Comparison of ENCODE assay signal across 20 cellular contexts in genomic region chr6:86706449-86706848, GRCh38.
DNase-seq lines count a peak whose midpoint lies in the region; ATAC-seq and TF ChIP-seq lines count a peak whose summit lies in the region.
"Had no signal": no experiment of that assay in that cellular context is flagged by ENCODE, and none has a peak within 500 bp of the region (broad histone marks: within the 10 kb centered on the region; RNA-seq: fewer than 3 reads in every experiment).

No MANE protein-coding gene starts in this region.

- no peaks in the 10 kb centered on the region for H3K9me3 ChIP-seq in A673 (ENCODE audit: low read depth, low read length, poor library complexity, severe bottlenecking)
- no peaks in the 10 kb centered on the region for H3K9me3 ChIP-seq in WERI-Rb-1 (ENCODE audit: severe bottlenecking)
- H3K9me3 ChIP-seq: MG63, neutrophil, SJSA1, upper lobe of right lung had no signal

- no TSS peak for BruUV-seq in A673 (replicated peaks; lab: Mats Ljungman, UMichigan)

- H3K36me3 ChIP-seq in A673 (ENCODE audit: insufficient read depth, low read length, poor library complexity, severe bottlenecking) (no peaks in the 10 kb centered on the region), WERI-Rb-1 (no peaks in the 10 kb centered on the region)
- H3K36me3 ChIP-seq: left ventricle myocardium inferior, MG63, neutrophil, SJSA1, spleen, upper lobe of right lung had no signal

- no peaks in the 10 kb centered on the region for H3K27me3 ChIP-seq in A673 (replicated peaks; ENCODE audit: insufficient read depth, low read depth, low read length, poor library complexity)
- peaks cover 3% of the 10 kb centered on the region for H3K27me3 ChIP-seq in WERI-Rb-1 (ENCODE audit: insufficient read depth, low read depth, severe bottlenecking)
- H3K27me3 ChIP-seq: neutrophil, SJSA1, spleen, upper lobe of right lung had no signal

- H3K27ac ChIP-seq in A673 (ENCODE audit: low read depth, low read length, poor library complexity, severe bottlenecking) (no peak overlapping the region), WERI-Rb-1 (no peak overlapping the region)
- H3K27ac ChIP-seq: left ventricle myocardium inferior, neutrophil, SJSA1, spleen, upper lobe of right lung had no signal

- CTCF ChIA-PET in A673 (lab: Charles Lee): no interaction called here

- DNase-seq in A673 (ENCODE audit: low spot score) (peak; percentile 3), WERI-Rb-1 (peak; percentile 14), NCI-H1048 (lab: John Stamatoyannopoulos, UW) (no peak), sciatic nerve (ENCODE audit: low spot score) (no peak)
- no peak for DNase-seq in central memory CD4-positive, alpha-beta T cell
- DNase-seq: activated B cell treated with CpG ODN at 0.5 μM for 24 hours; activated T-cell treated with anti-CD3 and anti-CD28 coated beads, Interleukin-2, amount 50 U/mL, for 24 hours; anterior cingulate cortex; effector CD4-positive, alpha-beta T cell; EL; left ventricle myocardium inferior; MG63; NCI-H446 treated with DMSO at 0.1 percent for 48 hours; upper lobe of right lung had no signal

- intact Hi-C loops in A673 (cut with micrococcal nuclease; ENCODE audit: unreplicated experiment): loop anchor here (10.0 kb wide), 1 partner anchor 52 kb away; no protein-coding TSS in a partner anchor
- intact Hi-C loops in sciatic nerve (cut with DNase I): no loop called here

- H3K4me1 ChIP-seq in A673 (ENCODE audit: insufficient read depth, low read length, poor library complexity, severe bottlenecking): no peaks in the 10 kb centered on the region
- H3K4me1 ChIP-seq: SJSA1, spleen, upper lobe of right lung had no signal

- ATAC-seq in GM18868 (IDR thresholded peaks at IDR 0.05; ENCODE audit: unreplicated experiment) (peak; percentile 95), HG03520 (IDR thresholded peaks at IDR 0.05; ENCODE audit: unreplicated experiment) (peak; percentile 69), GM18517 (IDR thresholded peaks at IDR 0.05; ENCODE audit: unreplicated experiment) (no peak), sciatic nerve (no peak)
- ATAC-seq: upper lobe of right lung had no signal

- no peak for TF ChIP-seq CTCF in A673 (conservative IDR thresholded peaks at IDR 0.05; ENCODE audit: low read depth, low read length)
- peak; percentile 32 for TF ChIP-seq CTCF in WERI-Rb-1 (IDR thresholded peaks at IDR 0.05; ENCODE audit: low read depth, low read length)

- POLR2A ChIA-PET in A673 (lab: Charles Lee; ENCODE audit: low non-redundant PET): no interaction called here

- no peak overlapping the region for H3K4me3 ChIP-seq in A673 (ENCODE audit: low read depth, low read length, poor library complexity, severe bottlenecking)
- H3K4me3 ChIP-seq in WERI-Rb-1 (ENCODE audit: low read depth, low read length): no peak overlapping the region
- H3K4me3 ChIP-seq: left ventricle myocardium inferior, MG63, SJSA1, spleen, upper lobe of right lung had no signal

Comparison
In these comparisons a context has a peak if more than half of its experiments do, and no peak if none do; other contexts are left out.
1. DNase-seq: peak in A673 (single experiment) and WERI-Rb-1 (single experiment); none in NCI-H1048 (single experiment), central memory CD4-positive, alpha-beta T cell (single experiment) and sciatic nerve (single experiment).
2. ATAC-seq: peak in GM18868 (single experiment) and HG03520 (single experiment); none in GM18517 (single experiment) and sciatic nerve (single experiment).